Comparison of ENCODE assay signal across 9 cellular contexts in genomic region chr19:17108453-17108784, GRCh38. TPM values are rescaled to one million over a fixed set of nuclear protein-coding genes. Genes with fewer than 3 reads are reported as not detected.
A peak's percentile ranks its signal among the peaks of the same experiment; 100 is the strongest.
DNase-seq lines count a peak whose midpoint lies in the region; ATAC-seq and TF ChIP-seq lines count a peak whose summit lies in the region.
"Had no signal": no experiment of that assay in that cellular context is flagged by ENCODE, and none has a peak within 500 bp of the region (broad histone marks: within the 10 kb centered on the region; RNA-seq: fewer than 3 reads in every experiment).

No MANE protein-coding gene starts in this region.

- CTCF ChIA-PET in A673 (lab: Charles Lee): no interaction called here

- H3K4me3 ChIP-seq in A673 (ENCODE audit: low read depth, low read length, poor library complexity, severe bottlenecking): no peak overlapping the region

- ATAC-seq in HG02642 (IDR thresholded peaks at IDR 0.05; ENCODE audit: poor library complexity, unreplicated experiment): no peak

- H3K9me3 ChIP-seq in A673 (ENCODE audit: low read depth, low read length, poor library complexity, severe bottlenecking): no peaks in the 10 kb centered on the region

- TF ChIP-seq CTCF in A673 (conservative IDR thresholded peaks at IDR 0.05; ENCODE audit: low read depth, low read length) (no peak), progenitor cell of endocrine pancreas (IDR thresholded peaks at IDR 0.05; ENCODE audit: unreplicated experiment) (no peak)

- DNase-seq in A673 (ENCODE audit: low spot score) (no peak), epithelial cell of prostate (ENCODE audit: low read depth, low spot score) (no peak), progenitor cell of endocrine pancreas (ENCODE audit: low spot score, unreplicated experiment) (no peak), COLO668 (lab: John Stamatoyannopoulos, UW; ENCODE audit: unreplicated experiment) (no peak), OCI-M2 (lab: John Stamatoyannopoulos, UW; ENCODE audit: unreplicated experiment) (no peak)
- no peak for DNase-seq in stimulated activated CD4-positive, alpha-beta T cell treated with anti-CD3 and anti-CD28 coated beads, Interleukin-1b, Interleukin-23, amount 100 ng/mL, for 48 hours
- DNase-seq: NCI-H345 had no signal

- H3K27me3 Mint-ChIP-seq in IgD-negative memory B cell (no peaks in the 10 kb centered on the region), progenitor cell of endocrine pancreas (no peaks in the 10 kb centered on the region)

- POLR2A ChIA-PET in A673 (lab: Charles Lee; ENCODE audit: low non-redundant PET): no interaction called here

- peak overlapping the region; percentile 87 to 96 (median 90) for H3K27ac Mint-ChIP-seq in IgD-negative memory B cell
- H3K27ac Mint-ChIP-seq in progenitor cell of endocrine pancreas: peak overlapping the region; percentile 41

- peaks cover 18% of the 10 kb centered on the region for H3K4me1 ChIP-seq in A673 (ENCODE audit: insufficient read depth, low read length, poor library complexity, severe bottlenecking)

- H3K36me3 ChIP-seq in A673 (ENCODE audit: insufficient read depth, low read length, poor library complexity, severe bottlenecking): peaks cover 7% of the 10 kb centered on the region

- H3K27ac ChIP-seq in A673 (ENCODE audit: low read depth, low read length, poor library complexity, severe bottlenecking): peak overlapping the region; percentile 49
- H3K27ac ChIP-seq in epithelial cell of prostate: peak overlapping the region; percentile 72

- intact Hi-C loops in A673 (cut with micrococcal nuclease; ENCODE audit: unreplicated experiment): loop anchor here (1.0 kb wide), 1 partner anchor 27 kb away; no protein-coding TSS in a partner anchor

- H3K4me3 Mint-ChIP-seq in IgD-negative memory B cell (peak overlapping the region; percentile 25 to 88 (median 77)), progenitor cell of endocrine pancreas (ENCODE audit: low read depth) (no peak overlapping the region)

- no peaks in the 10 kb centered on the region for H3K27me3 ChIP-seq in A673 (replicated peaks; ENCODE audit: insufficient read depth, low read depth, low read length, poor library complexity)

- peaks cover 0 to 3% (median 0%) of the 10 kb centered on the region in 3 donors for H3K9me3 Mint-ChIP-seq in IgD-negative memory B cell
- no peaks in the 10 kb centered on the region for H3K9me3 Mint-ChIP-seq in progenitor cell of endocrine pancreas (ENCODE audit: low read depth)

- H3K4me1 Mint-ChIP-seq in IgD-negative memory B cell: peaks cover 62 to 71% (median 70%) of the 10 kb centered on the region in 3 donors
- no peaks in the 10 kb centered on the region for H3K4me1 Mint-ChIP-seq in progenitor cell of endocrine pancreas (ENCODE audit: low read depth)

- no TSS peak for BruUV-seq in A673 (replicated peaks; lab: Mats Ljungman, UMichigan)

- H3K36me3 Mint-ChIP-seq in IgD-negative memory B cell (peaks cover 9% of the 10 kb centered on the region), progenitor cell of endocrine pancreas (ENCODE audit: insufficient read depth) (peaks cover 6% of the 10 kb centered on the region)

RNA-seq across cellular contexts. Expression of gene MYO9B, which starts 32.8 kb away (rescaled TPM):
- 85.2 and 85.4 TPM in 2 replicates for total RNA-seq in A673 (2021)
- 26.9 TPM for polyA plus RNA-seq in IgD-negative memory B cell
- total RNA-seq in progenitor cell of endocrine pancreas: 78.5 and 79.7 TPM in 2 replicates

RNA-seq across cellular contexts. Expression of gene HAUS8, which starts 33.2 kb away (rescaled TPM):
- total RNA-seq in A673 (2021): 66.4 and 68.1 TPM in 2 replicates
- 11.4 TPM for polyA plus RNA-seq in IgD-negative memory B cell
- total RNA-seq in progenitor cell of endocrine pancreas: 17.7 and 21.7 TPM in 2 replicates
